ENCODE assay signal across 18 cellular contexts in the genomic region with DNA sequence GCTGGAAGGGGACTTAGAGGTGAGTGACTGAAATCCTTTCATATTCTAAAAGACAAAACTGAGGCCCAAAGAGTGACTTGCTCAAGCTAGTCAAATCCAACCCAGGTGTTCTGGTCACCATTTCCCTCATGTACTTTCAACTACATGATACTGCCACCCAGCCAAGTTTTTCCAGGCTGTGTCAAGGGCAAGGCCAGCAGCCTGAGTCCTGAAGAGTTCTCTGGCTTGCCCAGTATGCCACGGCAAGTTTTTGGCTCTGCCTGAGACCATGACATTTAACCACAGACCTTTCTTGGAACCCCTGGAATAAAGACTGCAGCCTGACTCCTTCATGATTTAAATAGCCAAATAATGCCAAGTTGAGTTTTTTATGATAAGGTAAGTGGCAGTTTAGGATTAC. TPM values are rescaled to one million over a fixed set of nuclear protein-coding genes. Genes with fewer than 3 reads are reported as not detected.
DNase-seq lines count a peak whose midpoint lies in the region; ATAC-seq and TF ChIP-seq lines count a peak whose summit lies in the region.
"Had no signal": no experiment of that assay in that cellular context is flagged by ENCODE, and none has a peak within 500 bp of the region (broad histone marks: within the 10 kb centered on the region; RNA-seq: fewer than 3 reads in every experiment).

No MANE protein-coding gene starts in this region.

- H4K20me1 ChIP-seq in osteoblast (ENCODE audit: insufficient read depth, low read length) = no peaks in the 10 kb centered on the region

- 23 to 55% (median 39%) methylated on average over 1 of the region's 1 CpG for WGBS in psoas muscle, 3 donors

- ATAC-seq in Right ventricle myocardium superior (ENCODE audit: poor library complexity) (peak; percentile 71), left cardiac atrium (no peak), left ventricle myocardium superior (peak; percentile 69), psoas muscle (peak; percentile 68 to 94 (median 86))
- ATAC-seq: A549 had no signal

- no peaks in the 10 kb centered on the region for H3K4me1 ChIP-seq in psoas muscle
- no peaks in the 10 kb centered on the region for H3K4me1 ChIP-seq in osteoblast (ENCODE audit: insufficient read depth, low read length)
- H3K4me1 ChIP-seq: A549 had no signal

- H3K27me3 ChIP-seq in psoas muscle (ENCODE audit: insufficient read depth in 3 of 3, low read length in 2 of 3) (peaks cover 0 to 19% (median 0%) of the 10 kb centered on the region in 3 donors), osteoblast (ENCODE audit: insufficient read depth, low read length) (peaks cover 40% of the 10 kb centered on the region)

- H3K4me3 Mint-ChIP-seq in activated CD4-positive, alpha-beta T cell treated with anti-CD3 and anti-CD28 coated beads, Interleukin-2, amount 10 ng/mL, durations not matched to agents 24 days and 14 days = no peak overlapping the region
- H3K4me3 Mint-ChIP-seq: CD4-positive, alpha-beta T cell had no signal

- H3K27me3 Mint-ChIP-seq in activated CD4-positive, alpha-beta T cell treated with anti-CD3 and anti-CD28 coated beads, Interleukin-2, amount 10 ng/mL, durations not matched to agents 24 days and 14 days = no peaks in the 10 kb centered on the region
- H3K27me3 Mint-ChIP-seq: CD4-positive, alpha-beta T cell had no signal

- H3K27ac Mint-ChIP-seq in activated CD4-positive, alpha-beta T cell treated with anti-CD3 and anti-CD28 coated beads, Interleukin-2, amount 10 ng/mL, durations not matched to agents 24 days and 14 days = no peak overlapping the region
- H3K27ac Mint-ChIP-seq: CD4-positive, alpha-beta T cell had no signal

- H3K9me3 ChIP-seq in psoas muscle = no peaks in the 10 kb centered on the region
- no peaks in the 10 kb centered on the region for H3K9me3 ChIP-seq in osteoblast (ENCODE audit: low read depth, low read length)
- H3K9me3 ChIP-seq: A549 had no signal

- intact Hi-C loops in Right ventricle myocardium superior (cut with DNase I) (no loop called here), left cardiac atrium (cut with DNase I) (no loop called here), left ventricle myocardium superior (cut with micrococcal nuclease) (no loop called here), cardiac septum (cut with DNase I) (no loop called here), psoas muscle (cut with DNase I) (loop anchor here in 1 of 2 donors (5.0 kb wide), 1 partner anchor 65 kb away; no protein-coding TSS in a partner anchor)
- intact Hi-C loops in activated CD4-positive, alpha-beta T cell treated with anti-CD3 and anti-CD28 coated beads, Interleukin-2, amount 10 ng/mL, durations not matched to agents 24 days and 14 days (cut with micrococcal nuclease) = no loop called here

- H3K4me2 ChIP-seq in osteoblast (ENCODE audit: insufficient read depth, low read length) = no peak overlapping the region
- H3K4me2 ChIP-seq: A549 had no signal

- no peak for TF ChIP-seq CTCF in psoas muscle (IDR thresholded peaks at IDR 0.05)
- no peak for TF ChIP-seq CTCF in osteoblast (IDR thresholded peaks at IDR 0.05; ENCODE audit: extremely low read depth, low read depth, low read length)

- no peaks in the 10 kb centered on the region for H3K9me3 Mint-ChIP-seq in activated CD4-positive, alpha-beta T cell treated with anti-CD3 and anti-CD28 coated beads, Interleukin-2, amount 10 ng/mL, durations not matched to agents 24 days and 14 days
- H3K9me3 Mint-ChIP-seq: CD4-positive, alpha-beta T cell had no signal

- H3K4me1 Mint-ChIP-seq in activated CD4-positive, alpha-beta T cell treated with anti-CD3 and anti-CD28 coated beads, Interleukin-2, amount 10 ng/mL, durations not matched to agents 24 days and 14 days = peaks cover 18% of the 10 kb centered on the region

- peak overlapping the region; percentile 23 for H3K27ac ChIP-seq in psoas muscle
- H3K27ac ChIP-seq in osteoblast (ENCODE audit: low read depth, low read length) = no peak overlapping the region
- H3K27ac ChIP-seq: 22Rv1, A549, C4-2B, GM23248, HL-60 had no signal

- H3K36me3 Mint-ChIP-seq in activated CD4-positive, alpha-beta T cell treated with anti-CD3 and anti-CD28 coated beads, Interleukin-2, amount 10 ng/mL, durations not matched to agents 24 days and 14 days (ENCODE audit: low read depth) = no peaks in the 10 kb centered on the region

- H3K36me3 ChIP-seq in psoas muscle (ENCODE audit: insufficient read depth in 1 of 2, low read depth in 1 of 2) (no peaks in the 10 kb centered on the region), osteoblast (ENCODE audit: insufficient read depth, low read length) (no peaks in the 10 kb centered on the region)

- H3K4me3 ChIP-seq in psoas muscle (no peak overlapping the region), osteoblast (ENCODE audit: insufficient read depth, low read length) (no peak overlapping the region)
- H3K4me3 ChIP-seq: A549, GM23248 had no signal

- DNase-seq in Right ventricle myocardium superior (no peak), left cardiac atrium (no peak), left ventricle myocardium superior (peak; percentile 26), cardiac septum (ENCODE audit: low spot score) (no peak), psoas muscle (no peak), osteoblast (ENCODE audit: insufficient read length, low spot score, missing footprints) (no peak)
- DNase-seq in activated CD4-positive, alpha-beta T cell treated with anti-CD3 and anti-CD28 coated beads, Interleukin-2, amount 10 ng/mL, durations not matched to agents 24 days and 14 days = no peak
- DNase-seq: AML-193; CD4-positive, alpha-beta T cell; DMS153; DMS79; GDM1; GM23248; HCEC 1CT had no signal

- no peak overlapping the region for H2AFZ ChIP-seq in osteoblast (ENCODE audit: low read length)
- H2AFZ ChIP-seq: GM23248 had no signal

- H3K79me2 ChIP-seq in osteoblast (ENCODE audit: insufficient read depth, low read length) = no peaks in the 10 kb centered on the region

RNA-seq across cellular contexts. Expression of a gene that starts 10.7 kb away (rescaled TPM):
- total RNA-seq in Right ventricle myocardium superior (47.1 TPM), left cardiac atrium (10 to 100 TPM; 31.8 to 35.2 TPM), left ventricle myocardium superior (60.4 TPM), cardiac septum (39.9 TPM), psoas muscle (10 to 100 TPM; 27.0 to 42.4 (median 38.4) TPM), osteoblast (7.6 and 21.5 TPM in 2 replicates)
- polyA plus RNA-seq in psoas muscle = 10 to 100 TPM; 14.5 to 31.7 (median 23.1) TPM
- 14.9 and 18.3 TPM in 2 replicates for total RNA-seq in activated CD4-positive, alpha-beta T cell treated with anti-CD3 and anti-CD28 coated beads, Interleukin-2, amount 10 ng/mL, durations not matched to agents 24 days and 14 days

Comparison
In these comparisons a context has a peak if more than half of its experiments do, and no peak if none do; other contexts are left out.
1. ATAC-seq: peak in Right ventricle myocardium superior (single experiment), left ventricle myocardium superior (single experiment) and psoas muscle (4 of 4); none in left cardiac atrium (0 of 2).